ENCODE assay signal across 1 cellular context in the genomic region with DNA sequence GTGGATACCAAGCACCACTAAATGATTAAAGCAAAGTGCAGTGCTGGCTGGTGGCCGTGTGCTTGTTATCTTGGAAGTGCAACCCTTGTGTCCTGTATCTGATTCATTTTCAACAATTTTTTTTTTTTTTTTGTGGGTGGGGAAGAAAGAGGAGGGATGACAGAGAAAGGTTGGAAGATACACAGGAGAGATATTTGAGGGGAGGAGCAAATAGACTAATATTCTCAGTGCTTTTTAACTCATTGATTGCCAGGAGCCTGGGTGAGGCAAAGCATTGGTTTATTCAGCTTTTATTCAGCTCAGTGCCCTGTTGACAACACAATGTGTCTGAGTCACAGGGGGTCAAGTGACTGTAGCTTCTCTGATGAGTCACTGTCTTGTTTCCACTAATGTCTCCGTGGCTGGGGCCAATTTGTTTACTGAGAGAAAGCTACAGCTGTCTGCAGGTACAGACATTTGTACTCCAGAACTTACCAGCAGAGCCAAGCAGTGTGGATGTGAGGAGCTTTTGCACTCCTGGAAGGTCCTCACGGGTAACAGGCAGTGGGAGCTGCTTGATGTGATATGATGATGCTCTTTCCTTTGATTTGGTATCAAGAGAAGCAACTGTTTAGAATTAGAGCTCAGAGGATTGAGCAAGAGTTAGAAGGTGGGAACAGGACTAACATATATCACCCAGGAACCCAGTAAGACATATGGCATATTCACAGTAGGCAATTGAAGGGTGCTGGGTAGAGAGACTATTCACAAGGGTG.
TF ChIP-seq lines count a peak whose summit lies in the region.

No MANE protein-coding gene starts in this region.

TF ChIP-seq in GM12878, 131 proteins besides CTCF, POLR2A, EP300 and RAD21:
- no peak for TF ChIP-seq WRNIP1 (IDR thresholded peaks at IDR 0.05; ENCODE audit: borderline replicate concordance, low read depth, low read length)
